1 cellular context compared by ENCODE assay signal in the genomic region with DNA sequence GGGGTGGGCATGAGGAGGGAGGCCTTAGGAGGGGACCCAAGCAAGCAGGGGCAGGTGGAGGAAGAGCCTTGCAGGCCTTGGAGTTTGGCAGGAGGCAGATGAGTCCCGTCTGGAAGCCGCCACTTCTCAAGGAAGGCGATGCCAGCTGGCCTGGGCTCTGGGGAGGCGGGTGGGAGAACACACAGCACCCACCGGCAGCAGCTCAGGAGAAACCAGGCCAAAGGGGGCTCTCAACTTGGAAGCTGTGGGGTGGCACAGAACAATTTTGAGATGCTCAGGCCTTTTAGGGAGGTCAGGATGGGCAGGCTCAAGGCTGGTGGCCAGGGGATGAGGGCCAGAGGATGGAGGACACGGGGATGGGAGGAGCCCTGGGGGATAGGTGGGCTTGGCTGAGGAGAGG.
TF ChIP-seq lines count a peak whose summit lies in the region.

No MANE protein-coding gene starts in this region.

TF ChIP-seq in HepG2, 621 proteins besides CTCF, POLR2A, EP300 and RAD21:
- TF ChIP-seq, protein P1, sequence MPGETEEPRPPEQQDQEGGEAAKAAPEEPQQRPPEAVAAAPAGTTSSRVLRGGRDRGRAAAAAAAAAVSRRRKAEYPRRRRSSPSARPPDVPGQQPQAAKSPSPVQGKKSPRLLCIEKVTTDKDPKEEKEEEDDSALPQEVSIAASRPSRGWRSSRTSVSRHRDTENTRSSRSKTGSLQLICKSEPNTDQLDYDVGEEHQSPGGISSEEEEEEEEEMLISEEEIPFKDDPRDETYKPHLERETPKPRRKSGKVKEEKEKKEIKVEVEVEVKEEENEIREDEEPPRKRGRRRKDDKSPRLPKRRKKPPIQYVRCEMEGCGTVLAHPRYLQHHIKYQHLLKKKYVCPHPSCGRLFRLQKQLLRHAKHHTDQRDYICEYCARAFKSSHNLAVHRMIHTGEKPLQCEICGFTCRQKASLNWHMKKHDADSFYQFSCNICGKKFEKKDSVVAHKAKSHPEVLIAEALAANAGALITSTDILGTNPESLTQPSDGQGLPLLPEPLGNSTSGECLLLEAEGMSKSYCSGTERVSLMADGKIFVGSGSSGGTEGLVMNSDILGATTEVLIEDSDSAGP (CRISPR knock-in tag; IDR thresholded peaks at IDR 0.05; ENCODE audit: borderline replicate concordance) = no peak
- TF ChIP-seq HMGA1 (CRISPR knock-in tag; conservative IDR thresholded peaks at IDR 0.05) = no peak
- no peak for TF ChIP-seq ZNF75D (CRISPR knock-in tag; IDR thresholded peaks at IDR 0.05; ENCODE audit: borderline replicate concordance)
- TF ChIP-seq PAF1 (CRISPR knock-in tag; IDR thresholded peaks at IDR 0.05) = no peak
- TF ChIP-seq ONECUT2 (CRISPR knock-in tag; IDR thresholded peaks at IDR 0.05) = no peak
- TF ChIP-seq PITX1 (CRISPR knock-in tag; IDR thresholded peaks at IDR 0.05) = no peak
- no peak for TF ChIP-seq MEIS1 (CRISPR knock-in tag; IDR thresholded peaks at IDR 0.05; ENCODE audit: borderline replicate concordance)
- no peak for TF ChIP-seq ZEB1 (IDR thresholded peaks at IDR 0.05; ENCODE audit: insufficient replicate concordance, low read depth)
- TF ChIP-seq TBP (CRISPR knock-in tag; IDR thresholded peaks at IDR 0.05) = no peak
- TF ChIP-seq, protein P2, sequence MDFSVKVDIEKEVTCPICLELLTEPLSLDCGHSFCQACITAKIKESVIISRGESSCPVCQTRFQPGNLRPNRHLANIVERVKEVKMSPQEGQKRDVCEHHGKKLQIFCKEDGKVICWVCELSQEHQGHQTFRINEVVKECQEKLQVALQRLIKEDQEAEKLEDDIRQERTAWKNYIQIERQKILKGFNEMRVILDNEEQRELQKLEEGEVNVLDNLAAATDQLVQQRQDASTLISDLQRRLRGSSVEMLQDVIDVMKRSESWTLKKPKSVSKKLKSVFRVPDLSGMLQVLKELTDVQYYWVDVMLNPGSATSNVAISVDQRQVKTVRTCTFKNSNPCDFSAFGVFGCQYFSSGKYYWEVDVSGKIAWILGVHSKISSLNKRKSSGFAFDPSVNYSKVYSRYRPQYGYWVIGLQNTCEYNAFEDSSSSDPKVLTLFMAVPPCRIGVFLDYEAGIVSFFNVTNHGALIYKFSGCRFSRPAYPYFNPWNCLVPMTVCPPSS (IDR thresholded peaks at IDR 0.05) = no peak
- TF ChIP-seq, protein P3, sequence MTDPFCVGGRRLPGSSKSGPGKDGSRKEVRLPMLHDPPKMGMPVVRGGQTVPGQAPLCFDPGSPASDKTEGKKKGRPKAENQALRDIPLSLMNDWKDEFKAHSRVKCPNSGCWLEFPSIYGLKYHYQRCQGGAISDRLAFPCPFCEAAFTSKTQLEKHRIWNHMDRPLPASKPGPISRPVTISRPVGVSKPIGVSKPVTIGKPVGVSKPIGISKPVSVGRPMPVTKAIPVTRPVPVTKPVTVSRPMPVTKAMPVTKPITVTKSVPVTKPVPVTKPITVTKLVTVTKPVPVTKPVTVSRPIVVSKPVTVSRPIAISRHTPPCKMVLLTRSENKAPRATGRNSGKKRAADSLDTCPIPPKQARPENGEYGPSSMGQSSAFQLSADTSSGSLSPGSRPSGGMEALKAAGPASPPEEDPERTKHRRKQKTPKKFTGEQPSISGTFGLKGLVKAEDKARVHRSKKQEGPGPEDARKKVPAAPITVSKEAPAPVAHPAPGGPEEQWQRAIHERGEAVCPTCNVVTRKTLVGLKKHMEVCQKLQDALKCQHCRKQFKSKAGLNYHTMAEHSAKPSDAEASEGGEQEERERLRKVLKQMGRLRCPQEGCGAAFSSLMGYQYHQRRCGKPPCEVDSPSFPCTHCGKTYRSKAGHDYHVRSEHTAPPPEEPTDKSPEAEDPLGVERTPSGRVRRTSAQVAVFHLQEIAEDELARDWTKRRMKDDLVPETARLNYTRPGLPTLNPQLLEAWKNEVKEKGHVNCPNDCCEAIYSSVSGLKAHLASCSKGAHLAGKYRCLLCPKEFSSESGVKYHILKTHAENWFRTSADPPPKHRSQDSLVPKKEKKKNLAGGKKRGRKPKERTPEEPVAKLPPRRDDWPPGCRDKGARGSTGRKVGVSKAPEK (CRISPR knock-in tag; IDR thresholded peaks at IDR 0.05; ENCODE audit: borderline replicate concordance) = no peak
- TF ChIP-seq, protein P4, sequence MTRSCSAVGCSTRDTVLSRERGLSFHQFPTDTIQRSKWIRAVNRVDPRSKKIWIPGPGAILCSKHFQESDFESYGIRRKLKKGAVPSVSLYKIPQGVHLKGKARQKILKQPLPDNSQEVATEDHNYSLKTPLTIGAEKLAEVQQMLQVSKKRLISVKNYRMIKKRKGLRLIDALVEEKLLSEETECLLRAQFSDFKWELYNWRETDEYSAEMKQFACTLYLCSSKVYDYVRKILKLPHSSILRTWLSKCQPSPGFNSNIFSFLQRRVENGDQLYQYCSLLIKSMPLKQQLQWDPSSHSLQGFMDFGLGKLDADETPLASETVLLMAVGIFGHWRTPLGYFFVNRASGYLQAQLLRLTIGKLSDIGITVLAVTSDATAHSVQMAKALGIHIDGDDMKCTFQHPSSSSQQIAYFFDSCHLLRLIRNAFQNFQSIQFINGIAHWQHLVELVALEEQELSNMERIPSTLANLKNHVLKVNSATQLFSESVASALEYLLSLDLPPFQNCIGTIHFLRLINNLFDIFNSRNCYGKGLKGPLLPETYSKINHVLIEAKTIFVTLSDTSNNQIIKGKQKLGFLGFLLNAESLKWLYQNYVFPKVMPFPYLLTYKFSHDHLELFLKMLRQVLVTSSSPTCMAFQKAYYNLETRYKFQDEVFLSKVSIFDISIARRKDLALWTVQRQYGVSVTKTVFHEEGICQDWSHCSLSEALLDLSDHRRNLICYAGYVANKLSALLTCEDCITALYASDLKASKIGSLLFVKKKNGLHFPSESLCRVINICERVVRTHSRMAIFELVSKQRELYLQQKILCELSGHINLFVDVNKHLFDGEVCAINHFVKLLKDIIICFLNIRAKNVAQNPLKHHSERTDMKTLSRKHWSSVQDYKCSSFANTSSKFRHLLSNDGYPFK (CRISPR knock-in tag; IDR thresholded peaks at IDR 0.05; ENCODE audit: borderline replicate concordance) = no peak
- TF ChIP-seq MAZ (IDR thresholded peaks at IDR 0.05; ENCODE audit: borderline replicate concordance, low read depth, low read length) = no peak
- no peak for TF ChIP-seq MAZ (CRISPR knock-in tag; IDR thresholded peaks at IDR 0.05; ENCODE audit: low read depth)
- TF ChIP-seq ZFP90 (CRISPR knock-in tag; IDR thresholded peaks at IDR 0.05; ENCODE audit: borderline replicate concordance) = no peak
- TF ChIP-seq, protein P5, sequence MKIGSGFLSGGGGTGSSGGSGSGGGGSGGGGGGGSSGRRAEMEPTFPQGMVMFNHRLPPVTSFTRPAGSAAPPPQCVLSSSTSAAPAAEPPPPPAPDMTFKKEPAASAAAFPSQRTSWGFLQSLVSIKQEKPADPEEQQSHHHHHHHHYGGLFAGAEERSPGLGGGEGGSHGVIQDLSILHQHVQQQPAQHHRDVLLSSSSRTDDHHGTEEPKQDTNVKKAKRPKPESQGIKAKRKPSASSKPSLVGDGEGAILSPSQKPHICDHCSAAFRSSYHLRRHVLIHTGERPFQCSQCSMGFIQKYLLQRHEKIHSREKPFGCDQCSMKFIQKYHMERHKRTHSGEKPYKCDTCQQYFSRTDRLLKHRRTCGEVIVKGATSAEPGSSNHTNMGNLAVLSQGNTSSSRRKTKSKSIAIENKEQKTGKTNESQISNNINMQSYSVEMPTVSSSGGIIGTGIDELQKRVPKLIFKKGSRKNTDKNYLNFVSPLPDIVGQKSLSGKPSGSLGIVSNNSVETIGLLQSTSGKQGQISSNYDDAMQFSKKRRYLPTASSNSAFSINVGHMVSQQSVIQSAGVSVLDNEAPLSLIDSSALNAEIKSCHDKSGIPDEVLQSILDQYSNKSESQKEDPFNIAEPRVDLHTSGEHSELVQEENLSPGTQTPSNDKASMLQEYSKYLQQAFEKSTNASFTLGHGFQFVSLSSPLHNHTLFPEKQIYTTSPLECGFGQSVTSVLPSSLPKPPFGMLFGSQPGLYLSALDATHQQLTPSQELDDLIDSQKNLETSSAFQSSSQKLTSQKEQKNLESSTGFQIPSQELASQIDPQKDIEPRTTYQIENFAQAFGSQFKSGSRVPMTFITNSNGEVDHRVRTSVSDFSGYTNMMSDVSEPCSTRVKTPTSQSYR (CRISPR knock-in tag; IDR thresholded peaks at IDR 0.05; ENCODE audit: borderline replicate concordance) = no peak
- no peak for TF ChIP-seq SAP130 (CRISPR knock-in tag; IDR thresholded peaks at IDR 0.05; ENCODE audit: low read depth)
- TF ChIP-seq, protein P6, sequence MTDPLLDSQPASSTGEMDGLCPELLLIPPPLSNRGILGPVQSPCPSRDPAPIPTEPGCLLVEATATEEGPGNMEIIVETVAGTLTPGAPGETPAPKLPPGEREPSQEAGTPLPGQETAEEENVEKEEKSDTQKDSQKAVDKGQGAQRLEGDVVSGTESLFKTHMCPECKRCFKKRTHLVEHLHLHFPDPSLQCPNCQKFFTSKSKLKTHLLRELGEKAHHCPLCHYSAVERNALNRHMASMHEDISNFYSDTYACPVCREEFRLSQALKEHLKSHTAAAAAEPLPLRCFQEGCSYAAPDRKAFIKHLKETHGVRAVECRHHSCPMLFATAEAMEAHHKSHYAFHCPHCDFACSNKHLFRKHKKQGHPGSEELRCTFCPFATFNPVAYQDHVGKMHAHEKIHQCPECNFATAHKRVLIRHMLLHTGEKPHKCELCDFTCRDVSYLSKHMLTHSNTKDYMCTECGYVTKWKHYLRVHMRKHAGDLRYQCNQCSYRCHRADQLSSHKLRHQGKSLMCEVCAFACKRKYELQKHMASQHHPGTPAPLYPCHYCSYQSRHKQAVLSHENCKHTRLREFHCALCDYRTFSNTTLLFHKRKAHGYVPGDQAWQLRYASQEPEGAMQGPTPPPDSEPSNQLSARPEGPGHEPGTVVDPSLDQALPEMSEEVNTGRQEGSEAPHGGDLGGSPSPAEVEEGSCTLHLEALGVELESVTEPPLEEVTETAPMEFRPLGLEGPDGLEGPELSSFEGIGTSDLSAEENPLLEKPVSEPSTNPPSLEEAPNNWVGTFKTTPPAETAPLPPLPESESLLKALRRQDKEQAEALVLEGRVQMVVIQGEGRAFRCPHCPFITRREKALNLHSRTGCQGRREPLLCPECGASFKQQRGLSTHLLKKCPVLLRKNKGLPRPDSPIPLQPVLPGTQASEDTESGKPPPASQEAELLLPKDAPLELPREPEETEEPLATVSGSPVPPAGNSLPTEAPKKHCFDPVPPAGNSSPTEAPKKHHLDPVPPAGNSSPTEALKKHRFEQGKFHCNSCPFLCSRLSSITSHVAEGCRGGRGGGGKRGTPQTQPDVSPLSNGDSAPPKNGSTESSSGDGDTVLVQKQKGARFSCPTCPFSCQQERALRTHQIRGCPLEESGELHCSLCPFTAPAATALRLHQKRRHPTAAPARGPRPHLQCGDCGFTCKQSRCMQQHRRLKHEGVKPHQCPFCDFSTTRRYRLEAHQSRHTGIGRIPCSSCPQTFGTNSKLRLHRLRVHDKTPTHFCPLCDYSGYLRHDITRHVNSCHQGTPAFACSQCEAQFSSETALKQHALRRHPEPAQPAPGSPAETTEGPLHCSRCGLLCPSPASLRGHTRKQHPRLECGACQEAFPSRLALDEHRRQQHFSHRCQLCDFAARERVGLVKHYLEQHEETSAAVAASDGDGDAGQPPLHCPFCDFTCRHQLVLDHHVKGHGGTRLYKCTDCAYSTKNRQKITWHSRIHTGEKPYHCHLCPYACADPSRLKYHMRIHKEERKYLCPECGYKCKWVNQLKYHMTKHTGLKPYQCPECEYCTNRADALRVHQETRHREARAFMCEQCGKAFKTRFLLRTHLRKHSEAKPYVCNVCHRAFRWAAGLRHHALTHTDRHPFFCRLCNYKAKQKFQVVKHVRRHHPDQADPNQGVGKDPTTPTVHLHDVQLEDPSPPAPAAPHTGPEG (CRISPR knock-in tag; IDR thresholded peaks at IDR 0.05) = no peak
- no peak for TF ChIP-seq AHR (CRISPR knock-in tag; IDR thresholded peaks at IDR 0.05)
- TF ChIP-seq ARNTL (CRISPR knock-in tag; IDR thresholded peaks at IDR 0.05) = no peak
- no peak for TF ChIP-seq ZNF775 (CRISPR knock-in tag; IDR thresholded peaks at IDR 0.05; ENCODE audit: borderline replicate concordance)
TF ChIP-seq in HepG2: peak in this region for 0.
